Comparison of ENCODE assay signal across 11 cellular contexts in the genomic region with DNA sequence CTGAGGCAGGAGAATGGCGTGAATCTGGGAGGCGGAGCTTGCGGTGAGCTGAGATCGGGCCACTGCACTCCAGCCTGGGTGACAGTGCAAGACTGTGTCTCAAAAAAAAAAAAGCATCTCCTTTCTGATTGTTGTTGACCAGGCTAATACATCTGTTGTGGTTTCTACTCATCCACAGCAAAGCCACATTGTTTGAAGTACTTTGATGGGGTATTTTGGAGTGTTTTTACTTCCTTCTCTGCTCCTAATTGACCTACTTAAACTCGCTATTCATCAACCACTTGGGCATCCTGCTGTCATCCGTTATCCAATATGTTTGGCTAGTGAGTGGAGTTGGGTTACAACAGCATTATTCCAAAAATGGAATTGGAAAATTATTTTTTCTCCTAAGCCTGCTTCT. TPM values are rescaled to one million over a fixed set of nuclear protein-coding genes. Genes with fewer than 3 reads are reported as not detected.
A peak's percentile ranks its signal among the peaks of the same experiment; 100 is the strongest.
DNase-seq lines count a peak whose midpoint lies in the region; ATAC-seq and TF ChIP-seq lines count a peak whose summit lies in the region.
"Had no signal": no experiment of that assay in that cellular context is flagged by ENCODE, and none has a peak within 500 bp of the region (broad histone marks: within the 10 kb centered on the region; RNA-seq: fewer than 3 reads in every experiment).

No MANE protein-coding gene starts in this region.

- POLR2A ChIA-PET in SK-N-SH (lab: Yijun Ruan, JAX) = no interaction called here

- H3K27me3 ChIP-seq in CD4-positive, CD25-positive, alpha-beta regulatory T cell (ENCODE audit: control insufficient read depth, insufficient read depth, low read length) = peaks cover under 1% of the 10 kb centered on the region
- H3K27me3 ChIP-seq in colonic mucosa = no peaks in the 10 kb centered on the region
- no peaks in the 10 kb centered on the region for H3K27me3 ChIP-seq in SK-N-SH (ENCODE audit: insufficient read depth)

- H3K4me2 ChIP-seq in SK-N-SH = no peak overlapping the region

- peaks cover 21% of the 10 kb centered on the region for H3K4me1 ChIP-seq in CD4-positive, CD25-positive, alpha-beta regulatory T cell (ENCODE audit: control insufficient read depth, insufficient read depth, low read length, poor library complexity, severe bottlenecking)
- H3K4me1 ChIP-seq in colonic mucosa (peaks cover 3% of the 10 kb centered on the region), SK-N-SH (ENCODE audit: control insufficient read depth in 1 of 2, insufficient read depth in 2 of 2, low read depth in 1 of 2, low read length in 1 of 2) (peaks cover 0 to 8% of the 10 kb centered on the region in 2 experiments; a peak in 3 of 4 replicates)

- no peak overlapping the region for H2AFZ ChIP-seq in SK-N-SH (ENCODE audit: low read depth)

- H3K79me2 ChIP-seq in SK-N-SH (ENCODE audit: insufficient read depth) = peaks cover 16% of the 10 kb centered on the region

- no peaks in the 10 kb centered on the region for H3K9me3 ChIP-seq in CD4-positive, CD25-positive, alpha-beta regulatory T cell (ENCODE audit: control insufficient read depth in 2 of 2, low read length in 2 of 2)
- no peaks in the 10 kb centered on the region for H3K9me3 ChIP-seq in colonic mucosa
- H3K9me3 ChIP-seq in SK-N-SH = no peaks in the 10 kb centered on the region

- no peaks in the 10 kb centered on the region for H3K9me2 ChIP-seq in SK-N-SH

- no peak for TF ChIP-seq RAD21 in SK-N-SH (IDR thresholded peaks at IDR 0.05; ENCODE audit: low read length)

- TF ChIP-seq CTCF in colonic mucosa (IDR thresholded peaks at IDR 0.05) (no peak), SK-N-SH (IDR thresholded peaks at IDR 0.05) (no peak)

- peaks cover 5% of the 10 kb centered on the region for H3K36me3 Mint-ChIP-seq in CD4-positive, CD25-positive, alpha-beta regulatory T cell
- peaks cover 2% of the 10 kb centered on the region for H3K36me3 Mint-ChIP-seq in IgD-negative memory B cell
- peaks cover 8% of the 10 kb centered on the region for H3K36me3 Mint-ChIP-seq in dendritic cell treated with granulocyte-macrophage colony-stimulating factor and Interleukin-4, amounts not matched to agents 40 ng/mL and 50 ng/mL, for 4 days (ENCODE audit: low read depth)
- H3K36me3 Mint-ChIP-seq: CD14-positive monocyte had no signal

- H3K27me3 Mint-ChIP-seq in CD4-positive, CD25-positive, alpha-beta regulatory T cell = peaks cover 13% of the 10 kb centered on the region
- peaks cover 3% of the 10 kb centered on the region for H3K27me3 Mint-ChIP-seq in IgD-negative memory B cell
- H3K27me3 Mint-ChIP-seq in dendritic cell treated with granulocyte-macrophage colony-stimulating factor and Interleukin-4, amounts not matched to agents 40 ng/mL and 50 ng/mL, for 4 days = peaks cover 8% of the 10 kb centered on the region

- no peak overlapping the region for H3K27ac ChIP-seq in CD4-positive, CD25-positive, alpha-beta regulatory T cell (ENCODE audit: insufficient read depth, low read length, poor library complexity, severe bottlenecking)
- H3K27ac ChIP-seq in colonic mucosa (no peak overlapping the region), SK-N-SH (ENCODE audit: low read depth in 2 of 2, low read length in 1 of 2) (no peak overlapping the region)

- H3K4me3 ChIP-seq in CD4-positive, CD25-positive, alpha-beta regulatory T cell (ENCODE audit: low read depth, low read length) = no peak overlapping the region
- no peak overlapping the region for H3K4me3 ChIP-seq in colonic mucosa
- no peak overlapping the region for H3K4me3 ChIP-seq in SK-N-SH (ENCODE audit: low read depth in 2 of 2, low read length in 1 of 2)

- H3K36me3 ChIP-seq in CD4-positive, CD25-positive, alpha-beta regulatory T cell (ENCODE audit: control insufficient read depth, insufficient read depth, low read length) = no peaks in the 10 kb centered on the region
- H3K36me3 ChIP-seq in colonic mucosa (no peaks in the 10 kb centered on the region), SK-N-SH (replicated peaks in 1 of 2; ENCODE audit: control insufficient read depth in 1 of 2, insufficient read depth in 2 of 2, low read length in 1 of 2) (no peaks in the 10 kb centered on the region)

- peak overlapping the region in 1 of 4 donors; percentile 60 for H3K4me3 Mint-ChIP-seq in CD4-positive, CD25-positive, alpha-beta regulatory T cell
- peak overlapping the region in 2 of 4 donors; percentile 27 to 34 for H3K4me3 Mint-ChIP-seq in IgD-negative memory B cell
- H3K4me3 Mint-ChIP-seq in dendritic cell treated with granulocyte-macrophage colony-stimulating factor and Interleukin-4, amounts not matched to agents 40 ng/mL and 50 ng/mL, for 4 days = no peak overlapping the region
- H3K4me3 Mint-ChIP-seq: CD14-positive monocyte had no signal

- peaks cover 7% of the 10 kb centered on the region; the same call in 1 of the 2 replicates for H4K20me1 ChIP-seq in SK-N-SH (ENCODE audit: insufficient read depth)

- H3K27ac Mint-ChIP-seq in CD4-positive, CD25-positive, alpha-beta regulatory T cell = no peak overlapping the region
- peak overlapping the region in 2 of 3 donors; percentile 35 to 54 for H3K27ac Mint-ChIP-seq in IgD-negative memory B cell
- H3K27ac Mint-ChIP-seq in dendritic cell treated with granulocyte-macrophage colony-stimulating factor and Interleukin-4, amounts not matched to agents 40 ng/mL and 50 ng/mL, for 4 days = peak overlapping the region; percentile 31

- ATAC-seq in CD4-positive, CD25-positive, alpha-beta regulatory T cell (ENCODE audit: low read depth in 2 of 2) = no peak
- no peak for ATAC-seq in HG03520 (IDR thresholded peaks at IDR 0.05; ENCODE audit: unreplicated experiment)

- peaks cover 0 to 2% (median 0%) of the 10 kb centered on the region in 7 donors for H3K9me3 Mint-ChIP-seq in CD4-positive, CD25-positive, alpha-beta regulatory T cell
- no peaks in the 10 kb centered on the region for H3K9me3 Mint-ChIP-seq in IgD-negative memory B cell
- no peaks in the 10 kb centered on the region for H3K9me3 Mint-ChIP-seq in dendritic cell treated with granulocyte-macrophage colony-stimulating factor and Interleukin-4, amounts not matched to agents 40 ng/mL and 50 ng/mL, for 4 days

- TF ChIP-seq EP300 in SK-N-SH (IDR thresholded peaks at IDR 0.05; ENCODE audit: borderline replicate concordance in 1 of 2, low read depth in 1 of 2, low read length in 1 of 2) = no peak

- CTCF ChIA-PET in SK-N-SH (lab: Yijun Ruan, JAX) = interaction anchor here (1.4 kb wide), 1 partner anchor 37 kb away, joined by 4 read pairs; no protein-coding TSS in a partner anchor

- intact Hi-C loops in dendritic cell treated with granulocyte-macrophage colony-stimulating factor and Interleukin-4, amounts not matched to agents 40 ng/mL and 50 ng/mL, for 4 days (cut with micrococcal nuclease) = no loop called here
- intact Hi-C loops in colonic mucosa (cut with DNase I) (no loop called here), posterior cingulate gyrus (cut with DNase I) (no loop called here)

- 88% methylated on average over 6 of the region's 6 CpGs for WGBS in SK-N-SH (ENCODE audit: low lambda C conversion rate)

- no peak overlapping the region for H3K9ac ChIP-seq in colonic mucosa (ENCODE audit: low read depth in 2 of 2, low read length in 2 of 2)
- no peak overlapping the region for H3K9ac ChIP-seq in SK-N-SH

- peaks cover 10% of the 10 kb centered on the region for H3F3A ChIP-seq in SK-N-SH (replicated peaks; ENCODE audit: insufficient read depth)

- H3K4me1 Mint-ChIP-seq in CD4-positive, CD25-positive, alpha-beta regulatory T cell = peaks cover 7 to 37% (median 21%) of the 10 kb centered on the region in 4 donors
- peaks cover 19 to 42% (median 20%) of the 10 kb centered on the region in 3 donors for H3K4me1 Mint-ChIP-seq in IgD-negative memory B cell
- H3K4me1 Mint-ChIP-seq in dendritic cell treated with granulocyte-macrophage colony-stimulating factor and Interleukin-4, amounts not matched to agents 40 ng/mL and 50 ng/mL, for 4 days (ENCODE audit: low read depth) = peaks cover 25% of the 10 kb centered on the region

- peak in 2 of 3 donors; percentile 8 to 26 for DNase-seq in CD4-positive, CD25-positive, alpha-beta regulatory T cell
- peak; percentile 24 for DNase-seq in NCI-H345 treated with DMSO at 0.1 percent for 48 hours (lab: John Stamatoyannopoulos, UW; ENCODE audit: unreplicated experiment)
- DNase-seq in colonic mucosa = no peak
- no peak for DNase-seq in SK-N-SH
- no peak for DNase-seq in posterior cingulate gyrus
- DNase-seq: NCI-H1694 had no signal

TF ChIP-seq in SK-N-SH, 30 proteins besides CTCF, POLR2A, EP300 and RAD21:
- TF ChIP-seq FOXM1 (IDR thresholded peaks at IDR 0.05; ENCODE audit: low read depth) (no peak), ELF1 (IDR thresholded peaks at IDR 0.05) (no peak), FOSL2 (IDR thresholded peaks at IDR 0.05; ENCODE audit: borderline replicate concordance, low read depth) (no peak)
- TF ChIP-seq, protein P1, sequence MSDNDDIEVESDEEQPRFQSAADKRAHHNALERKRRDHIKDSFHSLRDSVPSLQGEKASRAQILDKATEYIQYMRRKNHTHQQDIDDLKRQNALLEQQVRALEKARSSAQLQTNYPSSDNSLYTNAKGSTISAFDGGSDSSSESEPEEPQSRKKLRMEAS (IDR thresholded peaks at IDR 0.05; ENCODE audit: low read depth) = no peak

RNA-seq across cellular contexts. Expression of gene CDC27, which starts 3.5 kb away (rescaled TPM):
- total RNA-seq in CD4-positive, CD25-positive, alpha-beta regulatory T cell = 63.5 TPM
- 100 to 1,000 TPM in 1 of 4 donors, 10 to 100 TPM in 3; 76.4 to 114 (median 96.8) TPM for polyA plus RNA-seq in CD4-positive, CD25-positive, alpha-beta regulatory T cell
- polyA plus RNA-seq in IgD-negative memory B cell (90.9 TPM), SK-N-SH (2012; rRNA removed) (44.3 and 48.7 TPM in 2 replicates)
- 10 to 100 TPM; 60.4 to 65.5 TPM for total RNA-seq in colonic mucosa
- 49.0 and 49.4 TPM in 2 replicates for polyA plus RNA-seq in SK-N-SH (2012; cell fraction: cytosol; rRNA removed)
- polyA plus RNA-seq in SK-N-SH (2012; cell fraction: nucleus; rRNA removed) = 58.3 and 107 TPM in 2 replicates

RNA-seq across cellular contexts. Expression of gene MYL4, which starts 16.6 kb away (rescaled TPM):
- not detected for total RNA-seq in CD4-positive, CD25-positive, alpha-beta regulatory T cell
- polyA plus RNA-seq in CD4-positive, CD25-positive, alpha-beta regulatory T cell = not detected
- polyA plus RNA-seq in IgD-negative memory B cell (not detected), SK-N-SH (2012; rRNA removed) (not detected in 2 replicates)
- total RNA-seq in colonic mucosa = under 1 TPM; 0.59 to 0.69 TPM
- polyA plus RNA-seq in SK-N-SH (2012; cell fraction: cytosol; rRNA removed) = 0.04 TPM in 1 of 2 replicates, not detected in the other
- polyA plus RNA-seq in SK-N-SH (2012; cell fraction: nucleus; rRNA removed) = 0.23 TPM in 1 of 2 replicates, not detected in the other
- total RNA-seq: fibroblast of lung had no signal
- polyA plus RNA-seq: CD14-positive monocyte had no signal

Comparison
In these comparisons a context has a peak if more than half of its experiments do, and no peak if none do; other contexts are left out.
1. DNase-seq: peak in CD4-positive, CD25-positive, alpha-beta regulatory T cell (2 of 3) and NCI-H345 treated with DMSO at 0.1 percent for 48 hours (single experiment); none in colonic mucosa (single experiment), SK-N-SH (single experiment) and posterior cingulate gyrus (0 of 10).
2. H3K27ac Mint-ChIP-seq: peak in IgD-negative memory B cell (2 of 3) and dendritic cell treated with granulocyte-macrophage colony-stimulating factor and Interleukin-4, amounts not matched to agents 40 ng/mL and 50 ng/mL, for 4 days (single experiment); none in CD4-positive, CD25-positive, alpha-beta regulatory T cell (0 of 3).